In the genomic region with DNA sequence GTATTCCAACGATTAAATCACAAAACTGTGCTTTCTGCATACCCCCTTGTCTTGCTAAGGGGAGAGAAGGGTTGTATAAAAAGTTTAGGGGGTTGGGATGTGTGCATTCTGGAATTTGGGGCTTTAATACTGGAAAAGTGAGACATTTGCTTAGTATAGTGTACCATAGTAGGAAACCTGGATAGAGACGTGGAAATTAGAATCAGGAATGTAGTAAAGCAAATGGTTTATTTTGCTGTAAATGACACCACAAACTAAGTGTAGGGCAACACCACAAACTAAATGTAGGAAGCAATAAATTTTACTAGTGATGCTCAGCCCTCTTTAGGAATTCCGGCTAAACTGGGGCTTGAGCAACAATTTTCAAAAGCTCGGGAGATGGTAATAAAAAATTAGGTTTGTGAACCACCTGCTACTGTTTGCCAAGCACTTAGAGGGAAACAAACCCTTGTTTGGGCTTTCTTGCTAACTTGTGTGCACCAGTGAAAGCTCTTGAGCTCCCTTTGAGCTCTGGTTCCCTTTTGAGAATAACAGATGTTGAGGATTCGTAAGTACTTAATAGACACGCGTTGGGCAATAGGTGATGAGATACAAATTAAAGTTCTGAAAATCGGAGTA, we compare ENCODE assay signal across 10 cellular contexts. TPM values are rescaled to one million over a fixed set of nuclear protein-coding genes. Genes with fewer than 3 reads are reported as not detected.
DNase-seq lines count a peak whose midpoint lies in the region; ATAC-seq and TF ChIP-seq lines count a peak whose summit lies in the region.
"Had no signal": no experiment of that assay in that cellular context is flagged by ENCODE, and none has a peak within 500 bp of the region (broad histone marks: within the 10 kb centered on the region; RNA-seq: fewer than 3 reads in every experiment).

No MANE protein-coding gene starts in this region.

- H3K36me3 ChIP-seq in upper lobe of left lung = peaks cover 41 to 55% (median 48%) of the 10 kb centered on the region in 4 donors

- CTCF ChIA-PET in activated B cell treated with CpG ODN at 0.5 μM for 24 hours (lab: Charles Lee) = interaction anchor here (1.0 to 4.4 kb wide), 5 partner anchors 10 to 166 kb away, joined by 3 to 90 read pairs (median 5); a partner anchor contains a TSS

- H3K27me3 Mint-ChIP-seq in activated B cell treated with CpG ODN at 0.5 μM for 24 hours (no peaks in the 10 kb centered on the region), progenitor cell of endocrine pancreas (peaks cover 17% of the 10 kb centered on the region)

- in situ Hi-C loops in ACHN (cut with HindIII; ENCODE audit: low pct_ligation_motif_present, low pct_unique_long_range_greater_than_20kb, low sequenced_read_pairs) = no loop called here

- H3K4me1 Mint-ChIP-seq in activated B cell treated with CpG ODN at 0.5 μM for 24 hours (peaks cover 42% of the 10 kb centered on the region), progenitor cell of endocrine pancreas (ENCODE audit: low read depth) (peaks cover 49% of the 10 kb centered on the region)

- H3K4me1 ChIP-seq in upper lobe of left lung = peaks cover 12 to 41% (median 25%) of the 10 kb centered on the region in 4 donors

- H3K27me3 ChIP-seq in upper lobe of left lung = no peaks in the 10 kb centered on the region
- H3K27me3 ChIP-seq: vagina had no signal

- TF ChIP-seq POLR2A in upper lobe of left lung (IDR thresholded peaks at IDR 0.05) = no peak

- DNase-seq in SIG-M5 treated with dmso at 0.1 percent for 504 hours (lab: John Stamatoyannopoulos, UW; ENCODE audit: unreplicated experiment) (peak; percentile 36), SIG-M5 (lab: John Stamatoyannopoulos, UW) (no peak), NCI-H2107 (lab: John Stamatoyannopoulos, UW) (peak; percentile 16), activated B cell treated with CpG ODN at 0.5 μM for 24 hours (no peak), progenitor cell of endocrine pancreas (ENCODE audit: low spot score, unreplicated experiment) (no peak), upper lobe of left lung (no peak), ACHN (no peak)

- no peak for TF ChIP-seq CTCF in activated B cell treated with CpG ODN at 0.5 μM for 24 hours (IDR thresholded peaks at IDR 0.05)
- no peak for TF ChIP-seq CTCF in progenitor cell of endocrine pancreas (IDR thresholded peaks at IDR 0.05; ENCODE audit: unreplicated experiment)
- no peak for TF ChIP-seq CTCF in upper lobe of left lung (IDR thresholded peaks at IDR 0.05)

- H3K27ac Mint-ChIP-seq in activated B cell treated with CpG ODN at 0.5 μM for 24 hours (peak overlapping the region; percentile 12), progenitor cell of endocrine pancreas (peak overlapping the region; percentile 58)

- no peaks in the 10 kb centered on the region for H3K9me3 ChIP-seq in upper lobe of left lung
- H3K9me3 ChIP-seq: vagina had no signal

- 51 to 53% methylated on average over 8 of the region's 8 CpGs for WGBS in upper lobe of left lung, 2 donors

- intact Hi-C loops in activated B cell treated with CpG ODN at 0.5 μM for 24 hours (cut with micrococcal nuclease) = no loop called here

- ATAC-seq in activated B cell treated with CpG ODN at 0.5 μM for 24 hours (ENCODE audit: low read depth) (no peak), upper lobe of left lung (ENCODE audit: low FRiP score in 2 of 2) (no peak), GM21576 (IDR thresholded peaks at IDR 0.05; ENCODE audit: unreplicated experiment) (no peak)

- H3K27ac ChIP-seq in upper lobe of left lung = peak overlapping the region in 1 of 4 donors; percentile 30
- H3K27ac ChIP-seq: vagina had no signal

- no peak overlapping the region for H3K4me3 ChIP-seq in upper lobe of left lung
- H3K4me3 ChIP-seq: vagina had no signal

- H3K4me3 Mint-ChIP-seq in activated B cell treated with CpG ODN at 0.5 μM for 24 hours (no peak overlapping the region), progenitor cell of endocrine pancreas (ENCODE audit: low read depth) (peak overlapping the region; percentile 23)

- no peak for TF ChIP-seq EP300 in upper lobe of left lung (IDR thresholded peaks at IDR 0.05)

- H3K9me3 Mint-ChIP-seq in activated B cell treated with CpG ODN at 0.5 μM for 24 hours (no peaks in the 10 kb centered on the region), progenitor cell of endocrine pancreas (ENCODE audit: low read depth) (no peaks in the 10 kb centered on the region)

- peaks cover 58% of the 10 kb centered on the region for H3K36me3 Mint-ChIP-seq in activated B cell treated with CpG ODN at 0.5 μM for 24 hours (ENCODE audit: low read depth)
- peaks cover 41% of the 10 kb centered on the region for H3K36me3 Mint-ChIP-seq in progenitor cell of endocrine pancreas (ENCODE audit: insufficient read depth)

- POLR2A ChIA-PET in activated B cell treated with CpG ODN at 0.5 μM for 24 hours (lab: Charles Lee) = interaction anchor here (0.9 to 12.7 kb wide), 9 partner anchors 10 to 144 kb away, joined by 4 to 370 read pairs (median 13); a partner anchor contains a TSS

RNA-seq across cellular contexts. Expression of a gene that starts 13.8 kb away (rescaled TPM):
- total RNA-seq in activated B cell treated with CpG ODN at 0.5 μM for 24 hours = 347 and 370 TPM in 2 replicates
- 229 and 238 TPM in 2 replicates for total RNA-seq in progenitor cell of endocrine pancreas
- total RNA-seq in upper lobe of left lung = 100 to 1,000 TPM; 144 to 388 (median 183) TPM

RNA-seq across cellular contexts. Expression of a gene that starts 27.2 kb away (rescaled TPM):
- 153 and 167 TPM in 2 replicates for total RNA-seq in activated B cell treated with CpG ODN at 0.5 μM for 24 hours
- 4.1 and 5.6 TPM in 2 replicates for total RNA-seq in progenitor cell of endocrine pancreas
- total RNA-seq in upper lobe of left lung = 10 to 100 TPM in 5 of 6 donors, 1 to 10 TPM in 1; 9.4 to 56.8 (median 30.5) TPM
- total RNA-seq: glomerular endothelial cell had no signal

RNA-seq across cellular contexts. Expression of a gene that starts 29.3 kb away (rescaled TPM):
- 371 and 387 TPM in 2 replicates for total RNA-seq in activated B cell treated with CpG ODN at 0.5 μM for 24 hours
- 3.3 and 3.4 TPM in 2 replicates for total RNA-seq in progenitor cell of endocrine pancreas
- total RNA-seq in upper lobe of left lung = 100 to 1,000 TPM in 4 of 6 donors, 10 to 100 TPM in 2; 83.7 to 271 (median 134) TPM

RNA-seq across cellular contexts. Expression of a gene that starts 41.4 kb away (rescaled TPM):
- total RNA-seq in activated B cell treated with CpG ODN at 0.5 μM for 24 hours (341 and 365 TPM in 2 replicates), progenitor cell of endocrine pancreas (1.1 and 1.8 TPM in 2 replicates), upper lobe of left lung (100 to 1,000 TPM in 3 of 6 donors, 10 to 100 TPM in 3; 35.6 to 233 (median 80.6) TPM)

Comparison
In these comparisons a context has a peak if more than half of its experiments do, and no peak if none do; other contexts are left out.
1. DNase-seq: peak in SIG-M5 treated with dmso at 0.1 percent for 504 hours (single experiment) and NCI-H2107 (single experiment); none in SIG-M5 (single experiment), activated B cell treated with CpG ODN at 0.5 μM for 24 hours (single experiment), progenitor cell of endocrine pancreas (single experiment), upper lobe of left lung (0 of 2) and ACHN (single experiment).
2. RNA of a gene that starts 29.3 kb away (total RNA-seq): 371 to 387 TPM in activated B cell treated with CpG ODN at 0.5 μM for 24 hours and 83.7 to 271 TPM in upper lobe of left lung; 3.3 to 3.4 TPM in progenitor cell of endocrine pancreas; every median in the first group is over 10 times any median in the second.